ENCODE assay signal across 26 cellular contexts in the genomic region with DNA sequence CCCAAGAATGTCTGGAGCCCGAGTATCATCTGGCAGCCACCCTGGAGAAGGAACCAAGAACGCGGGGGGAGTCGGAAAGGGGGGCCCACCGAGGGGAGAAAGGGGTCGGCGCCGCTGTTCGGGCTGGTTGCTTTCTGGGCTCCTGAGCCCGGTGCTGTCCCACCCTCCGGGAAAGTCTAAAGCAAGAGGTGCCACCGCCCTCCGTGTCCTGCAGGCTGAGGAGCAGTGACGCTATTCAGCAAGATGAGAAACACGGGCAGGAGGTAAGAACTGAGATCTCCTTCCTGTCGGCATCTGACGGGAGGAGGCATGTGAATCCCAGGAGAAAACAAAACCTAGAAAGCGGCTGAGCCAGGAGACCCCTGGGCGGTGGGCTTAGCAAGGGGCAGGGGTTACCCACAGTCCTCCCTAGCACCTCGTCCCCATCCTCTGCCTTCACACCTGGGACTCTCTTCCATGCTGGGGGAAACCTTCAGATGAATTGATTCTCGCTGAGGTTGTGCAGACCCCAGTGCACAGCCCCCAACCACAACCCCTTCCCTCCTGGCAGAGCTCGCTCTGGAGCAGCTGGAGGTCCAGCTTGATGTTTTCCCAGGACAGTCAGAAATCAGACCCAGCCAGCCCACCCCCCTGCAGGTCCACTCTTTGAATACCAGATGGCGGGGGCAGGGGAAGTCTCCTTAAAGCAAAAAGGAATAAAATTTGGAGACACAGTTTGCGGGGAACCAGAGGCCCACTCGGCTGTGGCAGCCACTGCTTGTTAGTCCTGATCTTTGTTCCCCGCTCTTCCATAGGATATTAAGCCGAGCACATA.
DNase-seq lines count a peak whose midpoint lies in the region; ATAC-seq, FAIRE-seq and TF ChIP-seq lines count a peak whose summit lies in the region.
"Had no signal": no experiment of that assay in that cellular context is flagged by ENCODE, and none has a peak within 500 bp of the region (broad histone marks: within the 10 kb centered on the region; RNA-seq: fewer than 3 reads in every experiment).

No MANE protein-coding gene starts in this region.

- no peak overlapping the region for H2BK5ac ChIP-seq in H1 (ENCODE audit: low read depth, low read length)
- no peak overlapping the region for H2BK5ac ChIP-seq in neuronal stem cell (ENCODE audit: low read length)

- H3K27ac ChIP-seq in right lobe of liver (no peak overlapping the region), HepG2 (ENCODE audit: extremely low read length, insufficient read depth, low read length) (no peak overlapping the region), H1 (ENCODE audit: low read depth, low read length) (no peak overlapping the region), neuronal stem cell (replicated peaks; ENCODE audit: low read length) (no peak overlapping the region)
- H3K27ac ChIP-seq: BLaER1 treated with 17β-estradiol and CSF1 and Interleukin-3, amounts not matched to agents 10 nM and 100 nM; Peyer's patch had no signal

- H3K9ac ChIP-seq in HepG2 (ENCODE audit: insufficient read depth, low read depth, low read length), result no peak overlapping the region
- H3K9ac ChIP-seq in H1 (replicated peaks in 1 of 4; ENCODE audit: extremely low read depth in 1 of 4, low read depth in 3 of 4, low read length in 3 of 4), result no peak overlapping the region
- H3K9ac ChIP-seq in neuronal stem cell (ENCODE audit: low read depth, low read length, poor library complexity), result no peak overlapping the region
- H3K9ac ChIP-seq: BLaER1 treated with 17β-estradiol and CSF1 and Interleukin-3, amounts not matched to agents 10 nM and 100 nM had no signal

- ATAC-seq in right lobe of liver, result no peak
- ATAC-seq in HepG2, result no peak
- no peak for ATAC-seq in GM21367 (IDR thresholded peaks at IDR 0.05; ENCODE audit: unreplicated experiment)
- ATAC-seq in HG03378 (IDR thresholded peaks at IDR 0.05; ENCODE audit: unreplicated experiment), result no peak

- H3K14ac ChIP-seq in H1 (ENCODE audit: insufficient read length) (no peak overlapping the region), neuronal stem cell (ENCODE audit: low read length) (peak overlapping the region; percentile 11)

- H4K8ac ChIP-seq in H1 (ENCODE audit: extremely low read depth, insufficient read depth, low read length), result no peak overlapping the region; the same call in 1 of the 2 replicates
- no peak overlapping the region for H4K8ac ChIP-seq in neuronal stem cell (ENCODE audit: low read depth, low read length)

- H3K36me3 ChIP-seq in right lobe of liver (no peaks in the 10 kb centered on the region), HepG2 (replicated peaks in 1 of 2; ENCODE audit: control insufficient read depth in 1 of 2, insufficient read depth in 2 of 2, low read length in 2 of 2) (no peaks in the 10 kb centered on the region), H1 (ENCODE audit: control insufficient read depth in 2 of 4, insufficient read depth in 4 of 4, low read length in 3 of 4) (no peaks in the 10 kb centered on the region), neuronal stem cell (replicated peaks in 1 of 2; ENCODE audit: control insufficient read depth in 2 of 2, insufficient read depth in 2 of 2, low read length in 2 of 2) (no peaks in the 10 kb centered on the region)
- H3K36me3 ChIP-seq: BLaER1 treated with 17β-estradiol and CSF1 and Interleukin-3, amounts not matched to agents 10 nM and 100 nM; Peyer's patch had no signal

- no peaks in the 10 kb centered on the region for H3K23me2 ChIP-seq in H1 (ENCODE audit: low read depth, low read length)

- no peak for TF ChIP-seq RAD21 in HepG2 (CRISPR knock-in tag; IDR thresholded peaks at IDR 0.05)
- no peak for TF ChIP-seq RAD21 in H1 (IDR thresholded peaks at IDR 0.05 in 1 of 2, conservative IDR thresholded peaks at IDR 0.05 in 1 of 2; ENCODE audit: low read depth in 2 of 2, low read length in 2 of 2)

- H3K4me1 ChIP-seq in right lobe of liver (peaks cover 0 to 30% (median 17%) of the 10 kb centered on the region in 4 donors), HepG2 (ENCODE audit: insufficient read depth, low read length) (peaks cover 52% of the 10 kb centered on the region), H1 (replicated peaks in 1 of 4; ENCODE audit: control insufficient read depth in 3 of 4, insufficient read depth in 4 of 4, low read length in 3 of 4) (peaks cover 6 to 23% (median 15%) of the 10 kb centered on the region in 4 experiments), neuronal stem cell (ENCODE audit: control insufficient read depth in 2 of 2, insufficient read depth in 1 of 2, low read depth in 1 of 2, low read length in 2 of 2) (peaks cover 0 to 3% of the 10 kb centered on the region in 2 donors)

- H2BK12ac ChIP-seq in H1 (ENCODE audit: low read depth, low read length) (no peak overlapping the region), neuronal stem cell (ENCODE audit: low read length) (no peak overlapping the region)

- H2AK5ac ChIP-seq in H1 (ENCODE audit: low read depth, low read length) (no peak overlapping the region), neuronal stem cell (ENCODE audit: low read depth, low read length) (peak overlapping the region; percentile 88)

- peak overlapping the region; percentile 19; the same call in 1 of the 2 replicates for H3K18ac ChIP-seq in H1 (ENCODE audit: extremely low read depth, low read length)
- H3K18ac ChIP-seq in neuronal stem cell (ENCODE audit: low read length), result no peak overlapping the region

- H2BK20ac ChIP-seq in H1 (ENCODE audit: low read length), result no peak overlapping the region

- intact Hi-C loops in right lobe of liver (cut with DNase I) (loop anchor here in 1 of 2 donors (10.0 kb wide), 1 partner anchor 68 kb away; no protein-coding TSS in a partner anchor), HepG2 (cut with micrococcal nuclease; ENCODE audit: unreplicated experiment) (loop anchor here (10.0 kb wide), 1 partner anchor 68 kb away; no protein-coding TSS in a partner anchor)

- no peak overlapping the region for H3K56ac ChIP-seq in H1 (replicated peaks; ENCODE audit: insufficient read length, low read depth, low read length)

- BruUV-seq in HepG2 (replicated peaks; lab: Mats Ljungman, UMichigan), result no TSS peak

- H4K5ac ChIP-seq in H1 (ENCODE audit: insufficient read length, low read depth, low read length), result no peak overlapping the region

- H3K27me3 ChIP-seq in right lobe of liver, result no peaks in the 10 kb centered on the region
- H3K27me3 ChIP-seq in HepG2 (ENCODE audit: control insufficient read depth in 1 of 2, insufficient read depth in 2 of 2, low read length in 2 of 2), result peaks cover 0 to 56% of the 10 kb centered on the region in 2 experiments; a peak in 4 of 5 replicates
- peaks cover 0 to 9% (median 8%) of the 10 kb centered on the region in 4 experiments; a peak in 3 of 7 replicates for H3K27me3 ChIP-seq in H1 (replicated peaks in 1 of 4; ENCODE audit: control insufficient read depth in 3 of 4, extremely low read depth in 1 of 4, insufficient read depth in 3 of 4, low read length in 3 of 4)
- H3K27me3 ChIP-seq in neuronal stem cell (ENCODE audit: control insufficient read depth in 3 of 3, insufficient read depth in 3 of 3, low read depth in 1 of 3, low read length in 3 of 3), result peaks cover 0 to 32% (median 0%) of the 10 kb centered on the region in 3 experiments
- H3K27me3 ChIP-seq: BLaER1 treated with 17β-estradiol and CSF1 and Interleukin-3, amounts not matched to agents 10 nM and 100 nM; Peyer's patch had no signal

- 73% methylated on average over 8 of the region's 27 CpGs for WGBS in right lobe of liver (ENCODE audit: insufficient coverage, low coverage, low lambda C conversion rate, missing lambda C conversion rate)
- 62% methylated on average over 24 of the region's 27 CpGs for WGBS in HepG2 (ENCODE audit: low lambda C conversion rate)
- WGBS in H1 (ENCODE audit: extremely low coverage in 1 of 2, insufficient coverage in 1 of 2, insufficient read length in 1 of 2, insufficient replicate concordance in 2 of 2, low coverage in 1 of 2, low lambda C conversion rate in 2 of 2, missing lambda C conversion rate in 1 of 2), 2 experiments, result 78% methylated on average over 18 of the region's 27 CpGs; no CpG with 5 or more reads in 1 of the 2 experiments
- no CpG with 5 or more reads among the region's 27 CpGs for WGBS in neuronal stem cell (ENCODE audit: extremely low coverage in 2 of 2, insufficient read length in 2 of 2, insufficient replicate concordance in 1 of 2), 2 donors

- TF ChIP-seq EP300 in HepG2 (IDR thresholded peaks at IDR 0.05; ENCODE audit: low read depth in 2 of 2, low read length in 2 of 2) (no peak), HepG2 (CRISPR knock-in tag; IDR thresholded peaks at IDR 0.05; ENCODE audit: borderline replicate concordance) (no peak), H1 (IDR thresholded peaks at IDR 0.05; ENCODE audit: borderline replicate concordance in 1 of 2, low read depth in 2 of 2, low read length in 2 of 2) (no peak)

- CTCF ChIA-PET in HepG2 (lab: Yijun Ruan, JAX; ENCODE audit: low intra/inter-chr PET ratio, low total read pairs) (interaction anchor here (0.8 kb wide), 1 partner anchor 69 kb away, joined by 3 read pairs; no protein-coding TSS in a partner anchor), H1 (lab: Charles Lee; ENCODE audit: partially characterized antibody) (interaction anchor here (1.0 to 5.8 kb wide), 4 partner anchors 11 to 25 kb away, joined by 3 to 33 read pairs (median 13); no protein-coding TSS in a partner anchor)

- no peaks in the 10 kb centered on the region for H3K79me1 ChIP-seq in H1 (ENCODE audit: low read depth, low read length)
- no peaks in the 10 kb centered on the region for H3K79me1 ChIP-seq in neuronal stem cell (ENCODE audit: low read depth, low read length)

- H2AFZ ChIP-seq in HepG2 (ENCODE audit: low read length) (no peak overlapping the region), H1 (ENCODE audit: low read length) (no peak overlapping the region), neuronal stem cell (ENCODE audit: low read length) (peak overlapping the region; percentile 22)

- H4K20me1 ChIP-seq in HepG2 (ENCODE audit: insufficient read depth, low read length), result no peaks in the 10 kb centered on the region; the same call in 1 of the 2 replicates
- H4K20me1 ChIP-seq in H1 (replicated peaks in 1 of 2; ENCODE audit: control insufficient read depth in 1 of 2, insufficient read depth in 2 of 2, low read length in 2 of 2), result no peaks in the 10 kb centered on the region
- H4K20me1 ChIP-seq: BLaER1 treated with 17β-estradiol and CSF1 and Interleukin-3, amounts not matched to agents 10 nM and 100 nM had no signal

- H4K91ac ChIP-seq in H1 (replicated peaks; ENCODE audit: insufficient read length, low read length) (no peak overlapping the region), neuronal stem cell (ENCODE audit: low read depth, low read length, poor library complexity) (no peak overlapping the region)

- H3K23ac ChIP-seq in H1 (ENCODE audit: insufficient read length) (no peak overlapping the region), neuronal stem cell (ENCODE audit: low read depth, low read length, poor library complexity) (peak overlapping the region; percentile 48)

- H3K4me2 ChIP-seq in HepG2 (ENCODE audit: low read depth, low read length) (no peak overlapping the region), H1 (ENCODE audit: insufficient read depth in 1 of 2, low read depth in 2 of 2, low read length in 2 of 2) (no peak overlapping the region), neuronal stem cell (ENCODE audit: insufficient read depth, low read length, poor library complexity, severe bottlenecking) (no peak overlapping the region)

- FAIRE-seq in HepG2 (lab: Jason Lieb, UNC), result no peak
- no peak for FAIRE-seq in H1 (lab: Jason Lieb, UNC)
- FAIRE-seq: A204.1, GM18507 had no signal

- H3K79me2 ChIP-seq in HepG2 (ENCODE audit: insufficient read depth, low read length), result no peaks in the 10 kb centered on the region
- no peaks in the 10 kb centered on the region for H3K79me2 ChIP-seq in H1 (ENCODE audit: control insufficient read depth in 1 of 2, insufficient read depth in 2 of 2, low read length in 2 of 2)

- H3K4ac ChIP-seq in H1 (replicated peaks; ENCODE audit: insufficient read length, low read depth, low read length) (no peak overlapping the region), neuronal stem cell (ENCODE audit: low read length) (no peak overlapping the region)

- H3K4me3 ChIP-seq in right lobe of liver, result no peak overlapping the region
- no peak overlapping the region for H3K4me3 ChIP-seq in HepG2 (replicated peaks in 1 of 3; ENCODE audit: insufficient read depth in 1 of 3, low read depth in 2 of 3, low read length in 3 of 3)
- H3K4me3 ChIP-seq in H1 (ENCODE audit: extremely low read depth in 1 of 4, insufficient read depth in 2 of 4, low read depth in 3 of 4, low read length in 4 of 4), result no peak overlapping the region
- no peak overlapping the region for H3K4me3 ChIP-seq in neuronal stem cell (ENCODE audit: low read length in 2 of 2)
- H3K4me3 ChIP-seq: BLaER1 treated with 17β-estradiol and CSF1 and Interleukin-3, amounts not matched to agents 10 nM and 100 nM; Peyer's patch had no signal

- peak in 2 of 3 donors; percentile 28 to 31 for DNase-seq in right lobe of liver
- DNase-seq in HepG2 (ENCODE audit: low spot score), result no peak
- DNase-seq in H1 (ENCODE audit: low read depth in 1 of 2, low spot score in 2 of 2), result peak in 1 of 2 experiments; percentile 51
- no peak for DNase-seq in neuronal stem cell (ENCODE audit: low spot score)
- DNase-seq in Ammon's horn (ENCODE audit: low spot score), result no peak
- DNase-seq: CD4-positive, alpha-beta T cell; DMS79 treated with DMSO at 0.1 percent for 48 hours; GF-D8; GOT3; HCEC 1CT; Karpas-422; NCI-H1092 treated with DMSO at 0.1 percent for 48 hours; NCI-H1436; NCI-H187; NCI-H2081 treated with DMSO at 0.1 percent for 48 hours; NCI-H2171; NCI-H226; NCI-H510A; NCI-H69; SHP77 treated with DMSO at 0.1 percent for 48 hours had no signal

- no peaks in the 10 kb centered on the region for H3K9me3 ChIP-seq in right lobe of liver
- no peaks in the 10 kb centered on the region for H3K9me3 ChIP-seq in HepG2 (ENCODE audit: low read length)
- H3K9me3 ChIP-seq in H1 (ENCODE audit: insufficient read depth in 2 of 2, low read depth in 1 of 2, low read length in 1 of 2), result no peaks in the 10 kb centered on the region
- H3K9me3 ChIP-seq in neuronal stem cell (replicated peaks in 1 of 2; ENCODE audit: control insufficient read depth in 2 of 2, insufficient read depth in 1 of 2, low read depth in 1 of 2, low read length in 2 of 2), result no peaks in the 10 kb centered on the region
- H3K9me3 ChIP-seq: Peyer's patch had no signal

- POLR2A ChIA-PET in HepG2 (lab: Yijun Ruan, JAX) (no interaction called here), H1 (lab: Charles Lee; ENCODE audit: partially characterized antibody) (interaction anchor here (1.6 kb wide), 1 partner anchor 348 kb away, joined by 3 read pairs; no protein-coding TSS in a partner anchor)

- H2BK120ac ChIP-seq in H1 (replicated peaks; ENCODE audit: low read depth, low read length), result no peak overlapping the region
- H2BK120ac ChIP-seq in neuronal stem cell (ENCODE audit: low read depth, low read length), result no peak overlapping the region

- TF ChIP-seq CTCF in right lobe of liver (IDR thresholded peaks at IDR 0.05) (no peak), HepG2 (CRISPR knock-in tag; IDR thresholded peaks at IDR 0.05) (no peak), H1 (IDR thresholded peaks at IDR 0.05; ENCODE audit: control extremely low read depth in 1 of 3, insufficient read depth in 1 of 3, low read depth in 1 of 3, low read length in 3 of 3) (no peak)

- H2BK15ac ChIP-seq in H1 (ENCODE audit: low read length) (no peak overlapping the region), neuronal stem cell (ENCODE audit: low read length) (peak overlapping the region; percentile 86)

- in situ Hi-C loops in HepG2 (cut with HindIII; ENCODE audit: extremely low pct_ligation_motif_present, low pct_unique_long_range_greater_than_20kb), result no loop called here

- TF ChIP-seq POLR2A in right lobe of liver (IDR thresholded peaks at IDR 0.05) (no peak), HepG2 (IDR thresholded peaks at IDR 0.05; ENCODE audit: insufficient read depth in 1 of 2, low read depth in 2 of 2, low read length in 2 of 2) (no peak), H1 (IDR thresholded peaks at IDR 0.05; ENCODE audit: control extremely low read depth in 1 of 2, low read depth in 2 of 2, low read length in 2 of 2) (no peak)

Comparison
In these comparisons a context has a peak if more than half of its experiments do, and no peak if none do; other contexts are left out.
1. DNase-seq: peak in right lobe of liver (2 of 3); none in HepG2 (single experiment), neuronal stem cell (single experiment) and Ammon's horn (single experiment).